28 cellular contexts compared by ENCODE assay signal in genomic region chr20:36850759-36851158, GRCh38. TPM values are rescaled to one million over a fixed set of nuclear protein-coding genes. Genes with fewer than 3 reads are reported as not detected.
DNase-seq lines count a peak whose midpoint lies in the region; ATAC-seq, FAIRE-seq and TF ChIP-seq lines count a peak whose summit lies in the region.
"Had no signal": no experiment of that assay in that cellular context is flagged by ENCODE, and none has a peak within 500 bp of the region (broad histone marks: within the 10 kb centered on the region; RNA-seq: fewer than 3 reads in every experiment).

No MANE protein-coding gene starts in this region.

- in situ Hi-C loops in K562 (cut with MboI): no loop called here

- no peaks in the 10 kb centered on the region for H3K9me3 Mint-ChIP-seq in stimulated activated naive B cell treated with anti-CD40 and anti-IgM and Interleukin-4, amounts not matched to agents 10 μg/mL and 1 μg/mL and 100 μg/mL, for 72 hours
- no peaks in the 10 kb centered on the region for H3K9me3 Mint-ChIP-seq in stimulated activated naive CD8-positive, alpha-beta T cell treated with anti-CD3 and anti-CD28 coated beads, Interleukin-15, amount 100 ng/mL, for 72 hours

- DNase-seq in GM12891 (ENCODE audit: insufficient read length, low spot score): no peak
- DNase-seq in K562 (ENCODE audit: extremely low read depth in 1 of 4, low spot score in 3 of 4): no peak
- no peak for DNase-seq in stimulated activated naive B cell treated with anti-CD40 and anti-IgM and Interleukin-4, amounts not matched to agents 10 μg/mL and 1 μg/mL and 100 μg/mL, for 72 hours
- no peak for DNase-seq in foreskin keratinocyte
- DNase-seq in stimulated activated naive CD8-positive, alpha-beta T cell treated with anti-CD3 and anti-CD28 coated beads, Interleukin-15, amount 100 ng/mL, for 72 hours: no peak
- DNase-seq: activated CD4-positive, alpha-beta T cell treated with anti-CD3 and anti-CD28 coated beads for 4 hours; activated CD8-positive, alpha-beta memory T cell treated with anti-CD3 and anti-CD28 coated beads for 24 hours; activated effector memory CD4-positive, alpha-beta T cell treated with Interleukin-2 at 50 U/mL for 16 hours; C1 segment of cervical spinal cord; Caco-2; DMS79; KG1; left lung; MM.1S; NCI-H1105 treated with DMSO at 0.1 percent for 48 hours; NCI-H2029; NCI-H526; posterior cingulate gyrus; stimulated activated CD8-positive, alpha-beta memory T cell treated with anti-CD3 and anti-CD28 coated beads, Interleukin-4, amount 100 ng/mL, for 48 hours; trophoblast cell had no signal

- H3K9ac ChIP-seq in K562 (ENCODE audit: insufficient read depth in 1 of 2, low read depth in 2 of 2, low read length in 2 of 2): no peak overlapping the region

- no peaks in the 10 kb centered on the region for H3K9me1 ChIP-seq in K562 (ENCODE audit: control insufficient read depth, insufficient read depth, low read length)

- CTCF ChIA-PET in K562 (lab: Yijun Ruan, JAX; ENCODE audit: low intra/inter-chr PET ratio): no interaction called here

- H3K4me3 Mint-ChIP-seq in stimulated activated naive B cell treated with anti-CD40 and anti-IgM and Interleukin-4, amounts not matched to agents 10 μg/mL and 1 μg/mL and 100 μg/mL, for 72 hours: no peak overlapping the region
- no peak overlapping the region for H3K4me3 Mint-ChIP-seq in stimulated activated naive CD8-positive, alpha-beta T cell treated with anti-CD3 and anti-CD28 coated beads, Interleukin-15, amount 100 ng/mL, for 72 hours
- H3K4me3 Mint-ChIP-seq: activated naive CD8-positive, alpha-beta T cell had no signal

- H3K4me2 ChIP-seq in K562 (ENCODE audit: insufficient read depth, low read length): no peak overlapping the region

- H3K79me2 ChIP-seq in K562 (ENCODE audit: control insufficient read depth, insufficient read depth, low read length): peaks cover 76% of the 10 kb centered on the region

- WGBS in K562 (ENCODE audit: insufficient coverage, low coverage, missing lambda C conversion rate): 97% methylated on average over 6 of the region's 6 CpGs

- peak; percentile 33 for FAIRE-seq in GM12891 (lab: Jason Lieb, UNC)
- FAIRE-seq in K562 (lab: Jason Lieb, UNC): no peak
- FAIRE-seq: G401.6 had no signal

- POLR2A ChIA-PET in K562 (lab: Yijun Ruan, JAX): interaction anchor here (7.0 kb wide), 1 partner anchor 9 kb away, joined by 65 read pairs; a partner anchor contains a TSS

- BruUV-seq in K562 (replicated peaks; lab: Mats Ljungman, UMichigan): no TSS peak

- intact Hi-C loops in K562 (cut with micrococcal nuclease): no loop called here

- H3K9me3 ChIP-seq in K562 (replicated peaks; ENCODE audit: control insufficient read depth, insufficient read depth, low read depth, low read length): peaks cover 3% of the 10 kb centered on the region; the same call in 1 of the 2 replicates
- H3K9me3 ChIP-seq: breast epithelium, right atrium auricular region had no signal

- H2AFZ ChIP-seq in K562 (ENCODE audit: low read depth, low read length): no peak overlapping the region

- TF ChIP-seq POLR2A in GM12891 (IDR thresholded peaks at IDR 0.05; ENCODE audit: low read depth, low read length) (no peak), K562 (conservative IDR thresholded peaks at IDR 0.05) (no peak)

- no peaks in the 10 kb centered on the region for H3K27me3 Mint-ChIP-seq in stimulated activated naive B cell treated with anti-CD40 and anti-IgM and Interleukin-4, amounts not matched to agents 10 μg/mL and 1 μg/mL and 100 μg/mL, for 72 hours
- H3K27me3 Mint-ChIP-seq in stimulated activated naive CD8-positive, alpha-beta T cell treated with anti-CD3 and anti-CD28 coated beads, Interleukin-15, amount 100 ng/mL, for 72 hours: no peaks in the 10 kb centered on the region
- H3K27me3 Mint-ChIP-seq: activated naive CD8-positive, alpha-beta T cell had no signal

- H3K4me3 ChIP-seq in K562: no peak overlapping the region
- H3K4me3 ChIP-seq: breast epithelium, left lung, right atrium auricular region had no signal

- H3K27me3 ChIP-seq in K562 (ENCODE audit: control insufficient read depth in 2 of 2, insufficient read depth in 2 of 2, low read length in 2 of 2) (no peaks in the 10 kb centered on the region), foreskin keratinocyte (no peaks in the 10 kb centered on the region)
- H3K27me3 ChIP-seq: breast epithelium, left lung, right atrium auricular region had no signal

- ATAC-seq in HG03342 (IDR thresholded peaks at IDR 0.05; ENCODE audit: unreplicated experiment) (peak; percentile 36), K562 (no peak), foreskin keratinocyte (no peak), esophagus mucosa (no peak)
- peak; percentile 53 to 70 for ATAC-seq in stimulated activated naive B cell treated with anti-CD40 and anti-IgM and Interleukin-4, amounts not matched to agents 10 μg/mL and 1 μg/mL and 100 μg/mL, for 72 hours (replicated peaks)
- no peak for ATAC-seq in stimulated activated naive CD8-positive, alpha-beta T cell treated with anti-CD3 and anti-CD28 coated beads, Interleukin-15, amount 100 ng/mL, for 72 hours
- ATAC-seq: left lung had no signal

- peaks cover 40 to 73% of the 10 kb centered on the region in 2 donors for H3K4me1 Mint-ChIP-seq in stimulated activated naive B cell treated with anti-CD40 and anti-IgM and Interleukin-4, amounts not matched to agents 10 μg/mL and 1 μg/mL and 100 μg/mL, for 72 hours
- H3K4me1 Mint-ChIP-seq in stimulated activated naive CD8-positive, alpha-beta T cell treated with anti-CD3 and anti-CD28 coated beads, Interleukin-15, amount 100 ng/mL, for 72 hours: peaks cover 9% of the 10 kb centered on the region

- TF ChIP-seq CTCF in K562 (IDR thresholded peaks at IDR 0.05 in 2 of 3, conservative IDR thresholded peaks at IDR 0.05 in 1 of 3; ENCODE audit: insufficient read depth in 2 of 3, low read depth in 1 of 3, low read length in 3 of 3) (no peak), foreskin keratinocyte (conservative IDR thresholded peaks at IDR 0.05) (no peak)

- H3K4me1 ChIP-seq in K562 (replicated peaks in 1 of 2; ENCODE audit: control insufficient read depth in 2 of 2, insufficient read depth in 2 of 2, low read length in 2 of 2): peaks cover 5 to 26% of the 10 kb centered on the region in 2 experiments; a peak in 4 of 5 replicates
- H3K4me1 ChIP-seq in foreskin keratinocyte: peaks cover 18% of the 10 kb centered on the region

- no peak for TF ChIP-seq EP300 in K562 (IDR thresholded peaks at IDR 0.05; ENCODE audit: low read length)

- H4K20me1 ChIP-seq in K562 (replicated peaks; ENCODE audit: control insufficient read depth, insufficient read depth, low read length): 0 out of 2 replicates have a peak, but pooled peaks cover 14% of the 10 kb centered on the region

- peaks cover 2 to 28% of the 10 kb centered on the region in 2 donors for H3K36me3 Mint-ChIP-seq in stimulated activated naive B cell treated with anti-CD40 and anti-IgM and Interleukin-4, amounts not matched to agents 10 μg/mL and 1 μg/mL and 100 μg/mL, for 72 hours
- H3K36me3 Mint-ChIP-seq: activated naive CD8-positive, alpha-beta T cell had no signal

- no peak overlapping the region for H3K27ac ChIP-seq in K562 (ENCODE audit: extremely low read depth, low read depth, low read length)
- H3K27ac ChIP-seq in foreskin keratinocyte: no peak overlapping the region

- no peak overlapping the region for H3K27ac Mint-ChIP-seq in stimulated activated naive B cell treated with anti-CD40 and anti-IgM and Interleukin-4, amounts not matched to agents 10 μg/mL and 1 μg/mL and 100 μg/mL, for 72 hours
- H3K27ac Mint-ChIP-seq in stimulated activated naive CD8-positive, alpha-beta T cell treated with anti-CD3 and anti-CD28 coated beads, Interleukin-15, amount 100 ng/mL, for 72 hours: no peak overlapping the region
- H3K27ac Mint-ChIP-seq: activated naive CD8-positive, alpha-beta T cell had no signal

- TF ChIP-seq RAD21 in K562 (CRISPR knock-in tag; conservative IDR thresholded peaks at IDR 0.05 in 1 of 2, IDR thresholded peaks at IDR 0.05 in 1 of 2): no peak

- peaks cover 23% of the 10 kb centered on the region; the same call in 2 of the 3 replicates for H3K36me3 ChIP-seq in K562 (ENCODE audit: control insufficient read depth, insufficient read depth, low read length)
- H3K36me3 ChIP-seq: breast epithelium, left lung, right atrium auricular region had no signal

TF ChIP-seq in GM12891, 5 proteins besides CTCF, POLR2A, EP300 and RAD21 (continues in another document):
- TF ChIP-seq SPI1 (IDR thresholded peaks at IDR 0.05; ENCODE audit: low read depth, low read length) (peak; percentile 68), TAF1 (IDR thresholded peaks at IDR 0.05; ENCODE audit: low read depth, low read length) (no peak), POU2F2 (IDR thresholded peaks at IDR 0.05; ENCODE audit: low read depth, low read length) (no peak), PAX5 (IDR thresholded peaks at IDR 0.05; ENCODE audit: insufficient read depth, low read length, severe bottlenecking) (no peak)

TF ChIP-seq in K562, 482 proteins besides CTCF, POLR2A, EP300 and RAD21 (continues in another document):
- 0 out of 2 replicates have a peak, but pooled peaks have one; percentile 39 for TF ChIP-seq SMARCA5 (IDR thresholded peaks at IDR 0.05)

RNA-seq across cellular contexts. Expression of gene TLDC2, which starts 25.2 kb away (rescaled TPM):
- polyA plus RNA-seq in GM12891 (2012; ENCODE audit: low read depth, missing spikeins): 0.22 TPM
- not detected in 2 replicates for total RNA-seq in K562 (2011; cell fraction: chromatin; rRNA removed; ENCODE audit: low replicate concordance)
- total RNA-seq in K562 (2011; cell fraction: nucleolus; rRNA removed): not detected in 2 replicates
- total RNA-seq in K562 (2011; cell fraction: nucleoplasm; rRNA removed): not detected in 2 replicates
- total RNA-seq in K562 (2014; rRNA removed): not detected in 2 replicates
- total RNA-seq in K562 (2014; rRNA removed; fragmentation: Illumina TruSeq; extraction: Trizol): not detected in 2 replicates
- total RNA-seq in K562 (2015; rRNA removed; fragmentation: Illumina TruSeq; extraction: Trizol): not detected in 2 replicates
- total RNA-seq in K562 (2021): not detected in 2 replicates
- not detected in 2 replicates for polyA plus RNA-seq in K562 (2011; rRNA removed)
- polyA plus RNA-seq in K562 (2011; cell fraction: cytosol; rRNA removed): 0.04 TPM in 1 of 2 replicates, not detected in the other
- not detected in 2 replicates for polyA plus RNA-seq in K562 (2011; cell fraction: nucleus; rRNA removed)
- 0.15 and 0.17 TPM in 2 replicates for polyA plus RNA-seq in K562 (2012)
- polyA plus RNA-seq in K562 (2014; fragmentation: Illumina TruSeq; extraction: Trizol): not detected in 2 replicates
- polyA plus RNA-seq in K562 (2014; fragmentation: Nextera tagmentation; extraction: Ambion mirVana): not detected
- not detected in 2 replicates for polyA plus RNA-seq in K562 (2014; rRNA removed)
- not detected in 2 replicates for polyA minus RNA-seq in K562 (2011; rRNA and poly(A)+ RNA removed)
- not detected in 2 replicates for polyA minus RNA-seq in K562 (2011; cell fraction: cytosol; rRNA and poly(A)+ RNA removed)
- not detected in 2 replicates for polyA minus RNA-seq in K562 (2011; cell fraction: nucleus; rRNA and poly(A)+ RNA removed)
- 0.10 TPM in 1 of 2 replicates, not detected in the other for total RNA-seq in foreskin keratinocyte
- 0.09 TPM in 1 of 2 replicates, not detected in the other for polyA plus RNA-seq in foreskin keratinocyte
- 0.20 TPM for total RNA-seq in esophagus mucosa
- total RNA-seq: Caco-2; myocyte; T-helper 2 cell treated with Interferon-gamma antibody and Interleukin-4, amounts not matched to agents 100 ng/mL and 5 ng/mL, for 36 hours had no signal

Comparison
In these comparisons a context has a peak if more than half of its experiments do, and no peak if none do; other contexts are left out.
1. ATAC-seq: peak in HG03342 (single experiment) and stimulated activated naive B cell treated with anti-CD40 and anti-IgM and Interleukin-4, amounts not matched to agents 10 μg/mL and 1 μg/mL and 100 μg/mL, for 72 hours (2 of 2); none in K562 (single experiment), foreskin keratinocyte (single experiment), stimulated activated naive CD8-positive, alpha-beta T cell treated with anti-CD3 and anti-CD28 coated beads, Interleukin-15, amount 100 ng/mL, for 72 hours (single experiment) and esophagus mucosa (single experiment).